Comparison of ENCODE assay signal across 15 cellular contexts in the genomic region with DNA sequence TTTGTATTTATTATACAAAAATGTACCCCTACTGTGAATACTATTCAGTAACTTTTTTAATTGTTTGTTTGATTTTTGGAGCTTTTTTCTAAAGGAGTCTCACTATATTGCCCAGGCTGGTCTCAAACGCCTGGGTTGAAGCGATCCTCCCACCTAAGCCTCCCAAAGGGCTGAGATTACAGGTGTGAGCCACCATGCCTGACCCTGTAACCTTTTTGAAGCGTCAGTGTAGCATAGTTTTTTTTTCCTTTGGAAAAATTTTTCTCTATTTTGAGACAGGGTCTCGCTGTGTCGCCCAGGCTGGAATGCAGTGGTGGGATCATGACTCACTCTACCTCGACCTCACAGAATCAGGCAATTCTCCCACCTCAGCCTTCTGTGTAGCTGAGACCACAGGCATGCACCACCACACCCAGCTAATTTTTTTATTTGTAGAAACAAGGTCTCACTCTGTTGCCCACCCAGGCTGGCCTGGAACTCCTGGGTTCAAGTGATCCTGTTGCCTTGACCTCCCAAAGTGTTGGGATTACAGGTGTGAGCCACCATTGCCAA. TPM values are rescaled to one million over a fixed set of nuclear protein-coding genes. Genes with fewer than 3 reads are reported as not detected.
DNase-seq lines count a peak whose midpoint lies in the region; FAIRE-seq and TF ChIP-seq lines count a peak whose summit lies in the region.
"Had no signal": no experiment of that assay in that cellular context is flagged by ENCODE, and none has a peak within 500 bp of the region (broad histone marks: within the 10 kb centered on the region; RNA-seq: fewer than 3 reads in every experiment).

No MANE protein-coding gene starts in this region.

- peak overlapping the region; percentile 84 for H3K4me3 ChIP-seq in coronary artery
- peak overlapping the region; percentile 5 for H3K4me3 ChIP-seq in ovary

- H3K36me3 Mint-ChIP-seq in T-helper 2 cell treated with Interferon-gamma antibody and Interleukin-4, amounts not matched to agents 5 μg/mL and 100 μg/mL, for 36 hours (ENCODE audit: low read depth): peaks cover 34% of the 10 kb centered on the region

- DNase-seq in T-helper 2 cell treated with Interferon-gamma antibody and Interleukin-4, amounts not matched to agents 5 μg/mL and 100 μg/mL, for 36 hours (ENCODE audit: low spot score): no peak
- DNase-seq in T-helper 2 cell: no peak
- DNase-seq in RCC 7860 (ENCODE audit: low spot score): peak; percentile 23
- DNase-seq in coronary artery (ENCODE audit: low spot score): no peak
- DNase-seq in ovary: no peak
- DNase-seq in NCI-H1105 (lab: John Stamatoyannopoulos, UW): no peak
- DNase-seq in KBM-7: no peak
- no peak for DNase-seq in GM10248 (ENCODE audit: extremely low spot score)
- DNase-seq: activated gamma-delta T cell treated with Interleukin-2 at 50 U/mL for 16 hours; esophagus squamous epithelium; left colon; NCI-H526; stimulated activated CD8-positive, alpha-beta memory T cell treated with anti-CD3 and anti-CD28 coated beads, Interleukin-4, amount 100 ng/mL, for 48 hours; T-helper 9 cell had no signal

- peak overlapping the region; percentile 33 for H3K27ac Mint-ChIP-seq in T-helper 2 cell treated with Interferon-gamma antibody and Interleukin-4, amounts not matched to agents 5 μg/mL and 100 μg/mL, for 36 hours

- TF ChIP-seq EP300 in ovary (IDR thresholded peaks at IDR 0.05): no peak

- H3K4me1 ChIP-seq in ovary (ENCODE audit: insufficient read depth): peaks cover 12% of the 10 kb centered on the region

- CTCF ChIA-PET in GM10248 (lab: Yijun Ruan, JAX): interaction anchor here (0.9 to 3.1 kb wide), 2 partner anchors 11 to 107 kb away, joined by 3 to 11 read pairs; no protein-coding TSS in a partner anchor

- no peak overlapping the region for H3K27ac ChIP-seq in coronary artery
- H3K27ac ChIP-seq in ovary: no peak overlapping the region

- intact Hi-C loops in ovary (cut with DNase I): no loop called here

- H3K4me1 Mint-ChIP-seq in T-helper 2 cell treated with Interferon-gamma antibody and Interleukin-4, amounts not matched to agents 5 μg/mL and 100 μg/mL, for 36 hours (ENCODE audit: low read depth): peaks cover 58% of the 10 kb centered on the region

- WGBS in ovary, 3 donors: 82 to 93% (median 84%) methylated on average over 6 of the region's 6 CpGs

- H3K36me3 ChIP-seq in ovary: no peaks in the 10 kb centered on the region
- H3K36me3 ChIP-seq: esophagus squamous epithelium had no signal

- no peaks in the 10 kb centered on the region for H3K27me3 Mint-ChIP-seq in T-helper 2 cell treated with Interferon-gamma antibody and Interleukin-4, amounts not matched to agents 5 μg/mL and 100 μg/mL, for 36 hours (ENCODE audit: low read depth)

- H3K4me3 Mint-ChIP-seq in T-helper 2 cell treated with Interferon-gamma antibody and Interleukin-4, amounts not matched to agents 5 μg/mL and 100 μg/mL, for 36 hours: peak overlapping the region; percentile 88

- TF ChIP-seq CTCF in coronary artery (IDR thresholded peaks at IDR 0.05): no peak
- TF ChIP-seq CTCF in ovary (IDR thresholded peaks at IDR 0.05): no peak
- TF ChIP-seq CTCF in GM10248 (IDR thresholded peaks at IDR 0.05; ENCODE audit: control extremely low read depth, extremely low read depth, low read depth, missing control alignments): no peak

- in situ Hi-C loops in KBM-7 (cut with MboI; ENCODE audit: low pct_unique_long_range_greater_than_20kb, low sequenced_read_pairs): no loop called here

- FAIRE-seq in RCC 7860 (lab: Jason Lieb, UNC): no peak
- FAIRE-seq: A204.1 had no signal

- H3K9me3 ChIP-seq in ovary: no peaks in the 10 kb centered on the region
- H3K9me3 ChIP-seq: esophagus squamous epithelium had no signal

- no peak for TF ChIP-seq POLR2A in ovary (IDR thresholded peaks at IDR 0.05)

- H3K9me3 Mint-ChIP-seq in T-helper 2 cell treated with Interferon-gamma antibody and Interleukin-4, amounts not matched to agents 5 μg/mL and 100 μg/mL, for 36 hours: no peaks in the 10 kb centered on the region

- no peaks in the 10 kb centered on the region for H3K27me3 ChIP-seq in ovary
- H3K27me3 ChIP-seq: esophagus squamous epithelium had no signal

- POLR2A ChIA-PET in GM10248 (lab: Yijun Ruan, JAX): interaction anchor here (0.7 kb wide), 2 partner anchors 100 to 1460 kb away, joined by 3 to 5 read pairs; no protein-coding TSS in a partner anchor

RNA-seq across cellular contexts. Expression of a gene that starts 2.0 kb away (rescaled TPM):
- total RNA-seq in ovary: 10 to 100 TPM in 6 of 7 donors, 1 to 10 TPM in 1; 9.4 to 13.8 (median 12.2) TPM
- polyA plus RNA-seq in ovary: 1 to 10 TPM; 6.9 to 9.1 TPM
